Comparison of ENCODE assay signal across 17 cellular contexts in genomic region chr5:173751266-173751600, GRCh38.
DNase-seq lines count a peak whose midpoint lies in the region; ATAC-seq and TF ChIP-seq lines count a peak whose summit lies in the region.
"Had no signal": no experiment of that assay in that cellular context is flagged by ENCODE, and none has a peak within 500 bp of the region (broad histone marks: within the 10 kb centered on the region; RNA-seq: fewer than 3 reads in every experiment).

No MANE protein-coding gene starts in this region.

- H3K27ac ChIP-seq in esophagus muscularis mucosa (replicated peaks in 1 of 4): no peak overlapping the region
- H3K27ac ChIP-seq: PC-9 had no signal

- TF ChIP-seq EP300 in esophagus muscularis mucosa (IDR thresholded peaks at IDR 0.05): no peak

- H3K27ac Mint-ChIP-seq in naive B cell: peak overlapping the region in 4 of 6 donors; percentile 7 to 94 (median 47)

- H3K36me3 ChIP-seq in esophagus muscularis mucosa: no peaks in the 10 kb centered on the region

- no peaks in the 10 kb centered on the region for H3K9me3 ChIP-seq in esophagus muscularis mucosa

- ATAC-seq in GM19351 (IDR thresholded peaks at IDR 0.05; ENCODE audit: unreplicated experiment) (peak; percentile 72), HG03175 (IDR thresholded peaks at IDR 0.05; ENCODE audit: unreplicated experiment) (peak; percentile 80), naive B cell (ENCODE audit: low read depth in 2 of 2) (no peak), HG02973 (IDR thresholded peaks at IDR 0.05; ENCODE audit: unreplicated experiment) (no peak), GM18868 (IDR thresholded peaks at IDR 0.05; ENCODE audit: unreplicated experiment) (no peak)

- H3K36me3 Mint-ChIP-seq in naive B cell: no peaks in the 10 kb centered on the region

- no peaks in the 10 kb centered on the region for H3K9me3 Mint-ChIP-seq in naive B cell

- peak; percentile 2 for DNase-seq in CD1c-positive myeloid dendritic cell (ENCODE audit: extremely low spot score)
- DNase-seq in naive B cell: no peak
- no peak for DNase-seq in esophagus muscularis mucosa (ENCODE audit: extremely low spot score)
- no peak for DNase-seq in cerebellar cortex (ENCODE audit: low spot score)
- DNase-seq: C1 segment of cervical spinal cord; COR-L47; H7; NCI-H1694; NCI-H2107; NCI-H226; NCI-H526 treated with DMSO at 0.1 percent for 48 hours; NK-92 treated with Interleukin-12 subunit alpha and Interleukin-12 subunit beta, amount 100 ng/mL, for 24 hours; PC-9 had no signal

- TF ChIP-seq POLR2A in esophagus muscularis mucosa (IDR thresholded peaks at IDR 0.05; ENCODE audit: low read depth): no peak

- 88% methylated on average over 5 of the region's 5 CpGs for WGBS in esophagus muscularis mucosa

- peaks cover 13 to 22% (median 18%) of the 10 kb centered on the region in 3 donors for H3K4me1 Mint-ChIP-seq in naive B cell

- no peak for TF ChIP-seq CTCF in esophagus muscularis mucosa (IDR thresholded peaks at IDR 0.05)

- H3K27me3 ChIP-seq in esophagus muscularis mucosa: no peaks in the 10 kb centered on the region

- H3K4me1 ChIP-seq in esophagus muscularis mucosa: no peaks in the 10 kb centered on the region

- intact Hi-C loops in esophagus muscularis mucosa (cut with DNase I): no loop called here

- peaks cover 0 to 4% (median 0%) of the 10 kb centered on the region in 3 donors for H3K27me3 Mint-ChIP-seq in naive B cell

- no peak overlapping the region for H3K4me3 ChIP-seq in esophagus muscularis mucosa
- H3K4me3 ChIP-seq: PC-9 had no signal

- peak overlapping the region in 4 of 8 donors; percentile 25 to 70 (median 53) for H3K4me3 Mint-ChIP-seq in naive B cell

Comparison
In these comparisons a context has a peak if more than half of its experiments do, and no peak if none do; other contexts are left out.
1. ATAC-seq: peak in GM19351 (single experiment) and HG03175 (single experiment); none in naive B cell (0 of 2), HG02973 (single experiment) and GM18868 (single experiment).